In the genomic region with DNA sequence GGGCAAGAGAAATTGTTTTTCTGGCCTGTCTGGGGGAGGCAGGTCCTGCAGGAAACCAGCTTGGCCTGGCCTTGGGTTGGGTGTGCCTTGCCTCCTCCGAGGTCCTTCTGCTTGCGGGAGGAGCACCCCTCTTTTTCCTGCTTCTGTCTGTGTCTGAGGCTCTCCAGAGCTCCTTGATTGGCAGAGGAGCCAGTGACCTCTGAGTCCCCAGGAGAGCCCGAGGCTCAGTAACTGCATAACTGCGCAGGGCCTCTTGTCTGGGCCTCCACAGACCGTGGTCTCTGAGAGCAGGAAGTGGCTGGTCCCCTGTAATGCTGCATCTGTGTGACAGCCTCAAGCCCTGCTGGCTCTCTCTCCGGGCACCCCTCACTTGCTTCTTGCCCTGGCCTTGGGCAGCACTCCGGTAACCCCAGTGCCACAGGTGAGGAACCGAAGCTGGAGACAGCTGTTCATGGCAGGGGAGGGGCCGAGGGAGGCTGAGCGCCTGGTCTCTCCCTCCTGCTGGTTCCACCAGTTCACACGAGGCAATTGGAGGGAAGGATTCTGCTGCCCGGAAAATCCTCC, we compare ENCODE assay signal across 8 cellular contexts. TPM values are rescaled to one million over a fixed set of nuclear protein-coding genes. Genes with fewer than 3 reads are reported as not detected.
A peak's percentile ranks its signal among the peaks of the same experiment; 100 is the strongest.
DNase-seq lines count a peak whose midpoint lies in the region; ATAC-seq, FAIRE-seq and TF ChIP-seq lines count a peak whose summit lies in the region.

No MANE protein-coding gene starts in this region.

- FAIRE-seq in endothelial cell of umbilical vein (lab: Jason Lieb, UNC) (peak; percentile 82), pancreas (lab: Jason Lieb, UNC) (no peak), urothelium cell line (lab: Jason Lieb, UNC) (no peak)

- BruUV-seq in PC-9 (replicated peaks; lab: Mats Ljungman, UMichigan), result TSS peak; percentile 54
- BruUV-seq in endothelial cell of umbilical vein (replicated peaks; lab: Mats Ljungman, UMichigan), result no TSS peak

- DNase-seq in GM06990 (ENCODE audit: extremely low read depth, insufficient read length) (no peak), PC-9 (no peak), endothelial cell of umbilical vein (ENCODE audit: low read depth, low spot score) (no peak), pancreas (peak in 3 of 6 donors; percentile 54 to 61 (median 59)), NCI-H748 treated with DMSO at 0.1 percent for 48 hours (lab: John Stamatoyannopoulos, UW) (no peak), urothelium cell line (ENCODE audit: low spot score) (no peak), superior temporal gyrus (ENCODE audit: extremely low spot score) (no peak)

- ATAC-seq in pancreas, result no peak
- ATAC-seq in HG03175 (IDR thresholded peaks at IDR 0.05; ENCODE audit: unreplicated experiment), result no peak

- H3K27me3 ChIP-seq in GM06990 (replicated peaks; ENCODE audit: control insufficient read depth, insufficient read depth, low read length) (no peaks in the 10 kb centered on the region), PC-9 (ENCODE audit: insufficient read depth, low read depth) (no peaks in the 10 kb centered on the region), endothelial cell of umbilical vein (ENCODE audit: control insufficient read depth in 2 of 2, insufficient read depth in 2 of 2, low read length in 2 of 2) (no peaks in the 10 kb centered on the region), pancreas (no peaks in the 10 kb centered on the region)

- H3K79me2 ChIP-seq in PC-9 (ENCODE audit: low read depth) (peaks cover 86% of the 10 kb centered on the region), endothelial cell of umbilical vein (ENCODE audit: control insufficient read depth, insufficient read depth, low read length) (peaks cover 69% of the 10 kb centered on the region)

- TF ChIP-seq CTCF in GM06990 (IDR thresholded peaks at IDR 0.05; ENCODE audit: insufficient read depth, low read length, poor library complexity, severe bottlenecking), result no peak
- no peak for TF ChIP-seq CTCF in PC-9 (conservative IDR thresholded peaks at IDR 0.05)
- no peak for TF ChIP-seq CTCF in endothelial cell of umbilical vein (IDR thresholded peaks at IDR 0.05; ENCODE audit: extremely low read depth in 1 of 2, insufficient read depth in 1 of 2, low read depth in 1 of 2, low read length in 2 of 2)
- TF ChIP-seq CTCF in pancreas (IDR thresholded peaks at IDR 0.05), result no peak

- POLR2A ChIA-PET in PC-9 (lab: Charles Lee; ENCODE audit: unreplicated experiment), result no interaction called here
- POLR2A ChIA-PET in endothelial cell of umbilical vein (lab: Charles Lee), result no interaction called here

- peaks cover 68% of the 10 kb centered on the region for H4K20me1 ChIP-seq in PC-9 (ENCODE audit: insufficient read depth)
- H4K20me1 ChIP-seq in endothelial cell of umbilical vein (replicated peaks; ENCODE audit: control insufficient read depth, extremely low read depth, insufficient read depth, low read length), result no peaks in the 10 kb centered on the region

- dilution Hi-C loops in endothelial cell of umbilical vein (cut with MboI; ENCODE audit: extremely low pct_ligation_motif_present, low sequenced_read_pairs), result no loop called here

- H3F3A ChIP-seq in PC-9 (ENCODE audit: insufficient read depth, low read depth), result peaks cover 49% of the 10 kb centered on the region

- H3K36me3 ChIP-seq in GM06990 (ENCODE audit: control insufficient read depth, insufficient read depth, low read length) (peaks cover 3% of the 10 kb centered on the region), PC-9 (ENCODE audit: low read depth) (no peaks in the 10 kb centered on the region), endothelial cell of umbilical vein (ENCODE audit: control insufficient read depth in 2 of 2, extremely low read depth in 1 of 2, insufficient read depth in 2 of 2, low read length in 2 of 2) (peaks cover 0 to 2% of the 10 kb centered on the region in 2 experiments), pancreas (no peaks in the 10 kb centered on the region)

- 20 to 25% methylated on average over 12 of the region's 12 CpGs for WGBS in pancreas, 2 donors

- H2AFZ ChIP-seq in PC-9, result no peak overlapping the region
- H2AFZ ChIP-seq in endothelial cell of umbilical vein (ENCODE audit: low read depth, low read length), result no peak overlapping the region

- H3K9me1 ChIP-seq in endothelial cell of umbilical vein (replicated peaks; ENCODE audit: control insufficient read depth, extremely low read depth, insufficient read depth, low read length), result no peaks in the 10 kb centered on the region

- CTCF ChIA-PET in PC-9 (lab: Charles Lee), result no interaction called here
- CTCF ChIA-PET in endothelial cell of umbilical vein (lab: Charles Lee), result no interaction called here

- intact Hi-C loops in PC-9 (cut with micrococcal nuclease; ENCODE audit: unreplicated experiment) (loop anchor here (5.0 kb wide), 2 partner anchors 102 to 153 kb away; a partner anchor contains a TSS), endothelial cell of umbilical vein (cut with micrococcal nuclease) (loop anchor here (5.0 kb wide), 1 partner anchor 38 kb away; a partner anchor contains a TSS), pancreas (cut with DNase I) (no loop called here)

- no peaks in the 10 kb centered on the region for H3K9me2 ChIP-seq in PC-9 (ENCODE audit: insufficient read depth)

- peak; percentile 6 for TF ChIP-seq POLR2A in endothelial cell of umbilical vein (IDR thresholded peaks at IDR 0.05; ENCODE audit: low read depth, low read length)

- peak overlapping the region; percentile 94 for H3K4me2 ChIP-seq in PC-9
- peak overlapping the region; percentile 87 for H3K4me2 ChIP-seq in endothelial cell of umbilical vein (ENCODE audit: insufficient read depth, low read length)

- H3K27ac ChIP-seq in PC-9, result peak overlapping the region; percentile 76
- H3K27ac ChIP-seq in endothelial cell of umbilical vein (ENCODE audit: insufficient read depth, low read depth, low read length), result peak overlapping the region; percentile 51
- peak overlapping the region; percentile 62 to 76 (median 68) for H3K27ac ChIP-seq in pancreas

- H3K9me3 ChIP-seq in PC-9 (ENCODE audit: insufficient read depth, low read depth), result no peaks in the 10 kb centered on the region
- no peaks in the 10 kb centered on the region for H3K9me3 ChIP-seq in endothelial cell of umbilical vein (replicated peaks; ENCODE audit: control insufficient read depth, insufficient read depth, low read length)
- no peaks in the 10 kb centered on the region for H3K9me3 ChIP-seq in pancreas

- H3K4me3 ChIP-seq in GM06990 (replicated peaks; ENCODE audit: low read depth, low read length) (peak overlapping the region; percentile 85), PC-9 (peak overlapping the region; percentile 90), endothelial cell of umbilical vein (replicated peaks in 1 of 3; ENCODE audit: insufficient read depth in 1 of 3, low read depth in 1 of 3, low read length in 3 of 3) (peak overlapping the region; percentile 42 to 81 (median 78)), pancreas (peak overlapping the region; percentile 63 to 86 (median 77))

- H3K9ac ChIP-seq in endothelial cell of umbilical vein (replicated peaks; ENCODE audit: extremely low read depth, insufficient read depth, low read length), result peak overlapping the region; percentile 50

- H3K4me1 ChIP-seq in PC-9 (replicated peaks; ENCODE audit: insufficient read depth) (peaks cover 38% of the 10 kb centered on the region), endothelial cell of umbilical vein (ENCODE audit: control insufficient read depth, extremely low read depth, insufficient read depth, low read length) (peaks cover 35% of the 10 kb centered on the region), pancreas (peaks cover 21 to 31% (median 23%) of the 10 kb centered on the region in 3 donors)

RNA-seq across cellular contexts. Expression of a gene that starts 1.6 kb away (rescaled TPM):
- total RNA-seq in PC-9 (2021), result 66.8 and 68.9 TPM in 2 replicates
- total RNA-seq in endothelial cell of umbilical vein, result 65.0 and 70.1 TPM in 2 replicates
- 33.9 and 48.6 TPM in 2 replicates for polyA plus RNA-seq in endothelial cell of umbilical vein
- 14.6 and 22.7 TPM in 2 replicates for polyA plus RNA-seq in endothelial cell of umbilical vein (2011; cell fraction: cytosol; rRNA removed)
- 63.6 and 68.1 TPM in 2 replicates for polyA plus RNA-seq in endothelial cell of umbilical vein (2011; cell fraction: nucleus; rRNA removed)
- 20.7 and 35.9 TPM in 2 replicates for polyA plus RNA-seq in endothelial cell of umbilical vein (2012)
- polyA minus RNA-seq in endothelial cell of umbilical vein, result 17.2 and 27.8 TPM in 2 replicates
- 47.6 TPM for polyA minus RNA-seq in endothelial cell of umbilical vein (2011; cell fraction: cytosol; rRNA and poly(A)+ RNA removed)
- 21.5 and 36.2 TPM in 2 replicates for polyA minus RNA-seq in endothelial cell of umbilical vein (2011; cell fraction: nucleus; rRNA and poly(A)+ RNA removed)
- 10 to 100 TPM; 25.4 to 53.6 (median 37.2) TPM for total RNA-seq in pancreas
- 10 to 100 TPM; 48.3 to 75.7 TPM for polyA plus RNA-seq in pancreas

RNA-seq across cellular contexts. Expression of a gene that starts 31.1 kb away (rescaled TPM):
- 0.35 TPM in 1 of 2 replicates, not detected in the other for total RNA-seq in PC-9 (2021)
- total RNA-seq in endothelial cell of umbilical vein, result not detected in 2 replicates
- not detected in 2 replicates for polyA plus RNA-seq in endothelial cell of umbilical vein
- polyA plus RNA-seq in endothelial cell of umbilical vein (2011; cell fraction: cytosol; rRNA removed), result not detected in 2 replicates
- not detected in 2 replicates for polyA plus RNA-seq in endothelial cell of umbilical vein (2011; cell fraction: nucleus; rRNA removed)
- not detected in 2 replicates for polyA plus RNA-seq in endothelial cell of umbilical vein (2012)
- not detected in 2 replicates for polyA minus RNA-seq in endothelial cell of umbilical vein
- not detected for polyA minus RNA-seq in endothelial cell of umbilical vein (2011; cell fraction: cytosol; rRNA and poly(A)+ RNA removed)
- polyA minus RNA-seq in endothelial cell of umbilical vein (2011; cell fraction: nucleus; rRNA and poly(A)+ RNA removed), result not detected in 2 replicates
- total RNA-seq in pancreas, result 1 to 10 TPM in 1 of 6 donors, under 1 TPM in 5; 0.09 to 1.0 (median 0.70) TPM
- under 1 TPM; 0.38 to 0.72 TPM for polyA plus RNA-seq in pancreas

RNA-seq across cellular contexts. Expression of a gene that starts 37.7 kb away (rescaled TPM):
- total RNA-seq in PC-9 (2021), result not detected in 2 replicates
- 0.30 and 0.73 TPM in 2 replicates for total RNA-seq in endothelial cell of umbilical vein
- 0.94 and 0.96 TPM in 2 replicates for polyA plus RNA-seq in endothelial cell of umbilical vein
- polyA plus RNA-seq in endothelial cell of umbilical vein (2011; cell fraction: cytosol; rRNA removed), result 0.40 and 0.55 TPM in 2 replicates
- 0.61 and 0.97 TPM in 2 replicates for polyA plus RNA-seq in endothelial cell of umbilical vein (2011; cell fraction: nucleus; rRNA removed)
- polyA plus RNA-seq in endothelial cell of umbilical vein (2012), result 0.44 and 0.56 TPM in 2 replicates
- 0.42 TPM in 1 of 2 replicates, not detected in the other for polyA minus RNA-seq in endothelial cell of umbilical vein
- polyA minus RNA-seq in endothelial cell of umbilical vein (2011; cell fraction: cytosol; rRNA and poly(A)+ RNA removed), result not detected
- 0.34 and 0.38 TPM in 2 replicates for polyA minus RNA-seq in endothelial cell of umbilical vein (2011; cell fraction: nucleus; rRNA and poly(A)+ RNA removed)
- total RNA-seq in pancreas, result under 1 TPM in 4 of 6 donors, not detected in 2; 0.08 to 0.28 (median 0.14) TPM
- polyA plus RNA-seq in pancreas, result under 1 TPM; 0.05 to 0.27 TPM

RNA-seq across cellular contexts. Expression of a gene that starts 40.7 kb away (rescaled TPM):
- total RNA-seq in PC-9 (2021) (72.5 and 96.1 TPM in 2 replicates), endothelial cell of umbilical vein (56.8 and 67.7 TPM in 2 replicates), pancreas (10 to 100 TPM; 29.7 to 48.4 (median 40.0) TPM)
- polyA plus RNA-seq in endothelial cell of umbilical vein (66.9 and 82.9 TPM in 2 replicates), pancreas (100 to 1,000 TPM in 1 of 2 donors, 10 to 100 TPM in 1; 79.5 to 165 TPM)
- 30.5 and 46.1 TPM in 2 replicates for polyA plus RNA-seq in endothelial cell of umbilical vein (2011; cell fraction: cytosol; rRNA removed)
- polyA plus RNA-seq in endothelial cell of umbilical vein (2011; cell fraction: nucleus; rRNA removed), result 108 and 124 TPM in 2 replicates
- 21.3 and 30.6 TPM in 2 replicates for polyA plus RNA-seq in endothelial cell of umbilical vein (2012)
- 42.4 and 65.2 TPM in 2 replicates for polyA minus RNA-seq in endothelial cell of umbilical vein
- 51.1 TPM for polyA minus RNA-seq in endothelial cell of umbilical vein (2011; cell fraction: cytosol; rRNA and poly(A)+ RNA removed)
- 30.8 and 49.5 TPM in 2 replicates for polyA minus RNA-seq in endothelial cell of umbilical vein (2011; cell fraction: nucleus; rRNA and poly(A)+ RNA removed)

Comparison
In these comparisons a context has a peak if more than half of its experiments do, and no peak if none do; other contexts are left out.
1. intact Hi-C loops: an anchor here in PC-9 (5.0 kb wide) and endothelial cell of umbilical vein (5.0 kb wide); none called in pancreas.